10 cellular contexts compared by ENCODE assay signal in genomic region chr16:31568577-31569359, GRCh38. TPM values are rescaled to one million over a fixed set of nuclear protein-coding genes. Genes with fewer than 3 reads are reported as not detected.
DNase-seq lines count a peak whose midpoint lies in the region; ATAC-seq, FAIRE-seq and TF ChIP-seq lines count a peak whose summit lies in the region.
"Had no signal": no experiment of that assay in that cellular context is flagged by ENCODE, and none has a peak within 500 bp of the region (broad histone marks: within the 10 kb centered on the region; RNA-seq: fewer than 3 reads in every experiment).

No MANE protein-coding gene starts in this region.

- H3K4me3 ChIP-seq in MG63 (no peak overlapping the region), fibroblast of lung (replicated peaks in 1 of 4; ENCODE audit: control extremely low read depth in 1 of 4, insufficient read depth in 1 of 4, low read depth in 3 of 4, low read length in 4 of 4) (no peak overlapping the region)

- H3K36me3 ChIP-seq in MG63 (no peaks in the 10 kb centered on the region), fibroblast of lung (ENCODE audit: control insufficient read depth, insufficient read depth, low read length) (no peaks in the 10 kb centered on the region)

- FAIRE-seq in H54 (lab: Jason Lieb, UNC): no peak
- FAIRE-seq: keratinocyte had no signal

- no peaks in the 10 kb centered on the region for H3K4me1 ChIP-seq in fibroblast of lung (ENCODE audit: control insufficient read depth, extremely low read depth, insufficient read depth, low read length)

- H3K9ac ChIP-seq in fibroblast of lung (ENCODE audit: insufficient read depth, low read length): no peak overlapping the region

- ATAC-seq in omental fat pad (ENCODE audit: low FRiP score): peak; percentile 71
- ATAC-seq in GM18868 (IDR thresholded peaks at IDR 0.05; ENCODE audit: unreplicated experiment): no peak

- peaks cover 27% of the 10 kb centered on the region for H3K27me3 ChIP-seq in MG63
- peaks cover 4% of the 10 kb centered on the region for H3K27me3 ChIP-seq in fibroblast of lung (ENCODE audit: control insufficient read depth, insufficient read depth, low read length)

- no peak for TF ChIP-seq CTCF in fibroblast of lung (conservative IDR thresholded peaks at IDR 0.05 in 1 of 2, IDR thresholded peaks at IDR 0.05 in 1 of 2; ENCODE audit: low read depth in 1 of 2, low read length in 2 of 2)
- no peak for TF ChIP-seq CTCF in omental fat pad (IDR thresholded peaks at IDR 0.05)

- H2AFZ ChIP-seq in fibroblast of lung (ENCODE audit: low read length): no peak overlapping the region

- peaks cover 9% of the 10 kb centered on the region for H3K9me3 ChIP-seq in MG63
- no peaks in the 10 kb centered on the region for H3K9me3 ChIP-seq in fibroblast of lung (ENCODE audit: control insufficient read depth, insufficient read depth, low read depth, low read length)

- no peak overlapping the region for H3K27ac ChIP-seq in fibroblast of lung (ENCODE audit: insufficient read depth, low read length)

- H3K4me2 ChIP-seq in fibroblast of lung (ENCODE audit: extremely low read depth, insufficient read depth, low read length): no peak overlapping the region

- DNase-seq in AG20443 (ENCODE audit: low spot score) (peak; percentile 30), MG63 (peak; percentile 6), fibroblast of lung (ENCODE audit: low read depth in 2 of 2) (peak; percentile 1 to 4), omental fat pad (ENCODE audit: low spot score) (no peak), H54 (ENCODE audit: insufficient read length, low spot score) (no peak), NCI-H2107 treated with DMSO at 0.1 percent for 48 hours (lab: John Stamatoyannopoulos, UW; ENCODE audit: unreplicated experiment) (no peak)
- no peak for DNase-seq in activated CD8-positive, alpha-beta memory T cell treated with anti-CD3 and anti-CD28 coated beads, Interleukin-2, amount 50 U/mL, for 48 hours
- DNase-seq: KG1 had no signal

- H4K20me1 ChIP-seq in fibroblast of lung (ENCODE audit: control insufficient read depth, extremely low read depth, insufficient read depth, low read length): no peaks in the 10 kb centered on the region

- H3K79me2 ChIP-seq in fibroblast of lung (ENCODE audit: control insufficient read depth, insufficient read depth, low read length): no peaks in the 10 kb centered on the region

- TF ChIP-seq POLR2A in H54 (IDR thresholded peaks at IDR 0.05; ENCODE audit: low read depth, low read length): no peak

RNA-seq across cellular contexts. Expression of gene AHSP, which starts 41.1 kb away (rescaled TPM):
- not detected in 2 replicates for total RNA-seq in MG63 (2014; rRNA removed; shearing (Covaris generic); ENCODE audit: low replicate concordance)
- not detected in 2 replicates for total RNA-seq in fibroblast of lung
- polyA plus RNA-seq in fibroblast of lung: not detected in 2 replicates
- polyA plus RNA-seq in fibroblast of lung (2012): not detected in 2 replicates
- polyA minus RNA-seq in fibroblast of lung (ENCODE audit: low replicate concordance): not detected in 2 replicates
- total RNA-seq in omental fat pad: not detected
- polyA plus RNA-seq: keratinocyte had no signal

Comparison
In these comparisons a context has a peak if more than half of its experiments do, and no peak if none do; other contexts are left out.
1. DNase-seq: peak in AG20443 (single experiment), MG63 (single experiment) and fibroblast of lung (2 of 2); none in omental fat pad (single experiment), H54 (single experiment), NCI-H2107 treated with DMSO at 0.1 percent for 48 hours (single experiment) and activated CD8-positive, alpha-beta memory T cell treated with anti-CD3 and anti-CD28 coated beads, Interleukin-2, amount 50 U/mL, for 48 hours (single experiment).